22 cellular contexts compared by ENCODE assay signal in genomic region chr12:84814664-84815245, GRCh38.
DNase-seq lines count a peak whose midpoint lies in the region; ATAC-seq and TF ChIP-seq lines count a peak whose summit lies in the region.
"Had no signal": no experiment of that assay in that cellular context is flagged by ENCODE, and none has a peak within 500 bp of the region (broad histone marks: within the 10 kb centered on the region; RNA-seq: fewer than 3 reads in every experiment).

No MANE protein-coding gene starts in this region.

- H3K36me3 ChIP-seq in PC-3 (ENCODE audit: low read depth, low read length): no peaks in the 10 kb centered on the region
- H3K36me3 ChIP-seq in upper lobe of left lung: no peaks in the 10 kb centered on the region
- no peaks in the 10 kb centered on the region for H3K36me3 ChIP-seq in CD8-positive, alpha-beta T cell (ENCODE audit: insufficient read depth, low read length)
- H3K36me3 ChIP-seq in heart left ventricle: no peaks in the 10 kb centered on the region
- H3K36me3 ChIP-seq: pancreas had no signal

- no peaks in the 10 kb centered on the region for H3K36me3 Mint-ChIP-seq in HFFc6 (ENCODE audit: low read depth)
- no peaks in the 10 kb centered on the region for H3K36me3 Mint-ChIP-seq in CD8-positive, alpha-beta T cell
- no peaks in the 10 kb centered on the region for H3K36me3 Mint-ChIP-seq in CD14-positive monocyte
- H3K36me3 Mint-ChIP-seq: naive B cell had no signal

- WGBS in upper lobe of left lung, 2 donors: 92 to 93% methylated on average over 4 of the region's 4 CpGs
- WGBS in heart left ventricle, 4 donors: 82 to 90% (median 86%) methylated on average over 4 of the region's 4 CpGs

- H3K9me2 ChIP-seq in PC-3 (replicated peaks; ENCODE audit: low read length): no peaks in the 10 kb centered on the region

- H3K9me3 Mint-ChIP-seq in HFFc6: no peaks in the 10 kb centered on the region
- H3K9me3 Mint-ChIP-seq in CD8-positive, alpha-beta T cell: peaks cover 2% of the 10 kb centered on the region
- peaks cover 0 to 2% (median 0%) of the 10 kb centered on the region in 7 donors for H3K9me3 Mint-ChIP-seq in CD14-positive monocyte
- H3K9me3 Mint-ChIP-seq: activated T-helper 2 cell treated with anti-CD3 and anti-CD28 coated beads, Interferon-gamma antibody, Interleukin-2, Interleukin-4, amounts not matched to agents 10 μg/mL and 5 μg/mL and 100 μg/mL, durations not matched to agents 14 hours and 24 hours and 36 hours had no signal

- intact Hi-C loops in PC-3 (cut with micrococcal nuclease) (no loop called here), heart left ventricle (cut with DNase I) (no loop called here), CD14-positive monocyte (cut with micrococcal nuclease) (no loop called here)
- intact Hi-C loops in CD8-positive, alpha-beta T cell (cut with DNase I, micrococcal nuclease): no loop called here

- no peaks in the 10 kb centered on the region for H4K20me1 ChIP-seq in PC-3 (ENCODE audit: low read length)

- H3K4me3 ChIP-seq in PC-3 (ENCODE audit: low read length) (no peak overlapping the region), upper lobe of left lung (no peak overlapping the region), heart left ventricle (no peak overlapping the region)
- no peak overlapping the region for H3K4me3 ChIP-seq in CD8-positive, alpha-beta T cell (ENCODE audit: low read depth, low read length)
- H3K4me3 ChIP-seq: lung, pancreas had no signal

- no TSS peak for BruUV-seq in PC-3 (replicated peaks; lab: Mats Ljungman, UMichigan)

- H3K27ac ChIP-seq in PC-3 (ENCODE audit: low read length): no peak overlapping the region
- no peak overlapping the region for H3K27ac ChIP-seq in upper lobe of left lung
- H3K27ac ChIP-seq in CD8-positive, alpha-beta T cell (ENCODE audit: low read depth, low read length): no peak overlapping the region
- H3K27ac ChIP-seq in heart left ventricle: no peak overlapping the region
- H3K27ac ChIP-seq: pancreas had no signal

- ATAC-seq in PC-3 (no peak), upper lobe of left lung (ENCODE audit: low FRiP score in 2 of 2) (no peak), heart left ventricle (no peak)
- no peak for ATAC-seq in CD8-positive, alpha-beta T cell
- ATAC-seq: activated CD4-positive, CD25-positive, alpha-beta regulatory T cell treated with anti-CD3 and anti-CD28 coated beads, Interleukin-2, amount 50 U/mL, for 24 hours; esophagus mucosa; pancreas had no signal

- POLR2A ChIA-PET in PC-3 (lab: Charles Lee; ENCODE audit: unreplicated experiment): no interaction called here
- POLR2A ChIA-PET in CD8-positive, alpha-beta T cell (lab: Charles Lee): no interaction called here

- TF ChIP-seq EP300 in upper lobe of left lung (IDR thresholded peaks at IDR 0.05): no peak

- H3K4me1 Mint-ChIP-seq in HFFc6 (ENCODE audit: low read depth) (peaks cover 57% of the 10 kb centered on the region), CD14-positive monocyte (no peaks in the 10 kb centered on the region)
- H3K4me1 Mint-ChIP-seq in CD8-positive, alpha-beta T cell (ENCODE audit: low read depth): no peaks in the 10 kb centered on the region
- H3K4me1 Mint-ChIP-seq: naive B cell had no signal

- H3K9ac ChIP-seq in PC-3 (ENCODE audit: low read length): no peak overlapping the region

- CTCF ChIA-PET in PC-3 (lab: Charles Lee): no interaction called here
- CTCF ChIA-PET in CD8-positive, alpha-beta T cell (lab: Charles Lee): no interaction called here

- H3K79me2 ChIP-seq in PC-3 (ENCODE audit: low read length): no peaks in the 10 kb centered on the region

- H3K9me3 ChIP-seq in PC-3 (ENCODE audit: low read length): no peaks in the 10 kb centered on the region
- H3K9me3 ChIP-seq in upper lobe of left lung: no peaks in the 10 kb centered on the region
- H3K9me3 ChIP-seq in CD8-positive, alpha-beta T cell (ENCODE audit: low read length): no peaks in the 10 kb centered on the region
- H3K9me3 ChIP-seq in heart left ventricle: no peaks in the 10 kb centered on the region
- H3K9me3 ChIP-seq: pancreas had no signal

- TF ChIP-seq POLR2A in upper lobe of left lung (IDR thresholded peaks at IDR 0.05) (no peak), heart left ventricle (IDR thresholded peaks at IDR 0.05) (no peak)

- H3K4me2 ChIP-seq in PC-3 (ENCODE audit: low read length): no peak overlapping the region

- H3K27me3 Mint-ChIP-seq in HFFc6 (ENCODE audit: insufficient read depth) (no peaks in the 10 kb centered on the region), CD14-positive monocyte (ENCODE audit: low read depth in 3 of 3) (peaks cover 0 to 2% (median 0%) of the 10 kb centered on the region in 3 donors)
- H3K27me3 Mint-ChIP-seq in CD8-positive, alpha-beta T cell (ENCODE audit: low read depth): peaks cover 3% of the 10 kb centered on the region
- H3K27me3 Mint-ChIP-seq: naive B cell had no signal

- TF ChIP-seq CTCF in HFFc6 (IDR thresholded peaks at IDR 0.05) (no peak), PC-3 (conservative IDR thresholded peaks at IDR 0.05; ENCODE audit: low read depth, low read length) (no peak), upper lobe of left lung (IDR thresholded peaks at IDR 0.05) (no peak), heart left ventricle (IDR thresholded peaks at IDR 0.05) (no peak), CD14-positive monocyte (IDR thresholded peaks at IDR 0.05) (no peak)
- TF ChIP-seq CTCF in CD8-positive, alpha-beta T cell (IDR thresholded peaks at IDR 0.05): no peak

- peaks cover 18% of the 10 kb centered on the region for H3K4me1 ChIP-seq in PC-3 (ENCODE audit: insufficient read depth, low read length)
- H3K4me1 ChIP-seq in upper lobe of left lung: no peaks in the 10 kb centered on the region
- H3K4me1 ChIP-seq in CD8-positive, alpha-beta T cell (ENCODE audit: insufficient read depth, low read length): no peaks in the 10 kb centered on the region
- no peaks in the 10 kb centered on the region for H3K4me1 ChIP-seq in heart left ventricle
- H3K4me1 ChIP-seq: pancreas had no signal

- H3K27me3 ChIP-seq in PC-3 (ENCODE audit: low read length): no peaks in the 10 kb centered on the region
- no peaks in the 10 kb centered on the region for H3K27me3 ChIP-seq in upper lobe of left lung
- no peaks in the 10 kb centered on the region for H3K27me3 ChIP-seq in CD8-positive, alpha-beta T cell (ENCODE audit: insufficient read depth, low read length)
- H3K27me3 ChIP-seq in heart left ventricle: no peaks in the 10 kb centered on the region
- H3K27me3 ChIP-seq: pancreas had no signal

- H3K27ac Mint-ChIP-seq in HFFc6 (peak overlapping the region; percentile 75; the same call in 1 of the 2 replicates), CD14-positive monocyte (no peak overlapping the region)
- no peak overlapping the region for H3K27ac Mint-ChIP-seq in CD8-positive, alpha-beta T cell
- H3K27ac Mint-ChIP-seq: activated T-helper 2 cell treated with anti-CD3 and anti-CD28 coated beads, Interferon-gamma antibody, Interleukin-2, Interleukin-4, amounts not matched to agents 10 μg/mL and 5 μg/mL and 100 μg/mL, durations not matched to agents 14 hours and 24 hours and 36 hours; naive B cell had no signal

- DNase-seq in AG20443 (ENCODE audit: low spot score) (peak; percentile 12), HFFc6 (peak; percentile 43), PC-3 (peak; percentile 28), fibroblast of peridontal ligament (ENCODE audit: extremely low read depth) (peak; percentile 81), upper lobe of left lung (no peak), heart left ventricle (no peak), CD14-positive monocyte (ENCODE audit: low spot score) (no peak)
- no peak for DNase-seq in CD8-positive, alpha-beta T cell
- DNase-seq: cerebellar nuclear complex; COR-L47; effector CD4-positive, alpha-beta T cell; KBM-7; naive B cell; NCI-H2081 treated with DMSO at 0.1 percent for 48 hours; NCI-H510A treated with DMSO at 0.1 percent for 48 hours; pancreas; SHP77; stimulated activated CD4-positive, alpha-beta T cell treated with anti-CD3 and anti-CD28 coated beads, Interleukin-2, amount 100 ng/mL, for 48 hours had no signal

- H2AFZ ChIP-seq in PC-3 (ENCODE audit: low read length): no peak overlapping the region

- H3K4me3 Mint-ChIP-seq in HFFc6: peak overlapping the region; percentile 53; the same call in 1 of the 2 replicates
- H3K4me3 Mint-ChIP-seq in CD8-positive, alpha-beta T cell: no peak overlapping the region
- no peak overlapping the region for H3K4me3 Mint-ChIP-seq in CD14-positive monocyte
- H3K4me3 Mint-ChIP-seq: naive B cell had no signal

- H3F3A ChIP-seq in PC-3 (ENCODE audit: low read length, unreplicated experiment): no peaks in the 10 kb centered on the region

Comparison
In these comparisons a context has a peak if more than half of its experiments do, and no peak if none do; other contexts are left out.
1. DNase-seq: peak in AG20443 (single experiment), HFFc6 (single experiment), PC-3 (single experiment) and fibroblast of peridontal ligament (single experiment); none in upper lobe of left lung (0 of 2), CD8-positive, alpha-beta T cell (0 of 7), heart left ventricle (0 of 5) and CD14-positive monocyte (single experiment).